ENCODE assay signal across 22 cellular contexts in genomic region chr17:6077746-6078145, GRCh38. TPM values are rescaled to one million over a fixed set of nuclear protein-coding genes. Genes with fewer than 3 reads are reported as not detected.
"Had no signal": no experiment of that assay in that cellular context is flagged by ENCODE, and none has a peak within 500 bp of the region (broad histone marks: within the 10 kb centered on the region; RNA-seq: fewer than 3 reads in every experiment).

No MANE protein-coding gene starts in this region.

- H3K4me1 ChIP-seq: colonic mucosa, esophagus muscularis mucosa, lower lobe of right lung, sigmoid colon, stomach, tibial nerve, upper lobe of right lung, vagina had no signal

- DNase-seq: colonic mucosa; effector CD8-positive, alpha-beta T cell; gastrocnemius medialis; glutamatergic neuron; immature natural killer cell; left ventricle myocardium inferior; lower lobe of right lung; sigmoid colon; stimulated activated CD4-positive, alpha-beta T cell treated with anti-CD3 and anti-CD28 coated beads, Interleukin-2, amount 100 ng/mL, for 24 hours; stimulated activated CD4-positive, alpha-beta T cell treated with anti-CD3 and anti-CD28 coated beads, Interleukin-4, amount 100 ng/mL, for 4 hours; stimulated activated naive CD4-positive, alpha-beta T cell; stomach; upper lobe of right lung had no signal

- H3K4me3 ChIP-seq: colonic mucosa, esophagus muscularis mucosa, gastrocnemius medialis, left ventricle myocardium inferior, lower lobe of right lung, sigmoid colon, skin epidermis, stomach, tibial nerve, upper lobe of right lung, vagina had no signal

- H3K36me3 ChIP-seq: colonic mucosa, gastrocnemius medialis, left ventricle myocardium inferior, lower lobe of right lung, sigmoid colon, upper lobe of right lung, vagina had no signal

- H3K4me1 Mint-ChIP-seq: immature natural killer cell, memory B cell, mesothelial cell of epicardium had no signal

- H3K4me3 Mint-ChIP-seq: immature natural killer cell; memory B cell; mesothelial cell of epicardium; natural killer cell treated with Interleukin-12 subunit alpha and Interleukin-12 subunit beta and Interleukin-15 and Interleukin-18, amount 100 ng/mL, for 72 hours had no signal

- ATAC-seq: gastrocnemius medialis; lower lobe of right lung; natural killer cell treated with Interleukin-12 subunit alpha and Interleukin-12 subunit beta and Interleukin-15 and Interleukin-18, amount 100 ng/mL, for 72 hours; upper lobe of right lung had no signal

- H3K27ac ChIP-seq: colonic mucosa, epithelial cell of prostate, esophagus muscularis mucosa, gastrocnemius medialis, left ventricle myocardium inferior, lower lobe of right lung, sigmoid colon, skin epidermis, stomach, tibial nerve, upper lobe of right lung, vagina had no signal

- H3K27ac Mint-ChIP-seq: immature natural killer cell; memory B cell; mesothelial cell of epicardium; natural killer cell treated with Interleukin-12 subunit alpha and Interleukin-12 subunit beta and Interleukin-15 and Interleukin-18, amount 100 ng/mL, for 72 hours had no signal

- H3K9me3 Mint-ChIP-seq: immature natural killer cell; memory B cell; mesothelial cell of epicardium; natural killer cell treated with Interleukin-12 subunit alpha and Interleukin-12 subunit beta and Interleukin-15 and Interleukin-18, amount 100 ng/mL, for 72 hours had no signal

- H3K9me3 ChIP-seq: colonic mucosa, esophagus muscularis mucosa, gastrocnemius medialis, left ventricle myocardium inferior, lower lobe of right lung, sigmoid colon, stomach, tibial nerve, upper lobe of right lung, vagina had no signal

- H3K36me3 Mint-ChIP-seq: immature natural killer cell; memory B cell; mesothelial cell of epicardium; natural killer cell treated with Interleukin-12 subunit alpha and Interleukin-12 subunit beta and Interleukin-15 and Interleukin-18, amount 100 ng/mL, for 72 hours had no signal

- H3K27me3 ChIP-seq: colonic mucosa, gastrocnemius medialis, tibial nerve, vagina had no signal

RNA-seq across cellular contexts. Expression of gene WSCD1, which starts 7.6 kb away (rescaled TPM):
- polyA plus RNA-seq: keratinocyte had no signal
